8 cellular contexts compared by ENCODE assay signal in the genomic region with DNA sequence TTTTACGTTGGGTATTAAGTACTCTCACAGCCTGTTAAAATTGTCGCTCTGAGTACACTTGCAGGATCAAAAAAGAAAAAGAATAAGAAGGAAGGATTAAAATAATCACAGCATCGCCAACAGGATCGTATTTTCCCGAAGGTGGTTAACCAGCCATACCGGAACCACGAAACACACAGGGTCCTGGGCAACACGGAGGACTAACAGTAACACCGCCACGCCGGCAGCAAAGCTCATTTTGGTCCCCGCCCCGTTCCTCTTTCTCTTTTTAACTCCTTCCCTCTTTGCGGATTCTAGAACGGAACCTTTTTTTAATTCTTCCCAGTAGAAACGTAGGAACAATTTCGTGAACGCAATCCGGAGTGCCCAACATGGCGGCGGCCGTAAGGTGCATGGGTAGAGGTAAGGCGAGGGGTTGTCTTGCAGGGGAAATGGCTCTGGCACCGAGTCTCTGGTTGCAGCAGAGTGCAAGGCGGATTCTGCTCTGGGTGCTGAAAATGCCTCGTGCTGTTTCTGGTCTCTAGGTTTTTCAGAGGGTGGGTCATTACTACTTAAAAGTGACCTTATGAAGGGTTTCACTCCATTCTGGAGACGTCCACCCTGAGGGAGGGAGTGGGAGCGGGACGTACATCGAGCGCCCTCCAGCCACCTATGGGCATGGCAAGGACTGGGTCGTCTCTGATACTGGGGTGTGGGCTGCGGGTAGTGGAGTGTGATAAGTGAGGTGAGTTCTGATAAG. TPM values are rescaled to one million over a fixed set of nuclear protein-coding genes. Genes with fewer than 3 reads are reported as not detected.
DNase-seq lines count a peak whose midpoint lies in the region; ATAC-seq and TF ChIP-seq lines count a peak whose summit lies in the region.

A gene (plus strand): TSS at position 353 of the 739 bp plus-strand sequence. CDS start 19 bp downstream, at position 372.

- peaks cover 27% of the 10 kb centered on the region for H3K79me2 ChIP-seq in PC-9 (ENCODE audit: low read depth)

- no peaks in the 10 kb centered on the region for H3K27me3 ChIP-seq in PC-9 (ENCODE audit: insufficient read depth, low read depth)
- no peaks in the 10 kb centered on the region for H3K27me3 ChIP-seq in mucosa of rectum (ENCODE audit: control insufficient read depth in 2 of 2, insufficient read depth in 2 of 2, low read length in 2 of 2)

- peaks cover 16% of the 10 kb centered on the region; the same call in 1 of the 2 replicates for H3K4me1 ChIP-seq in PC-9 (replicated peaks; ENCODE audit: insufficient read depth)
- H3K4me1 ChIP-seq in mucosa of rectum (ENCODE audit: control insufficient read depth in 2 of 2, insufficient read depth in 2 of 2, low read length in 2 of 2), result peaks cover 5 to 10% of the 10 kb centered on the region in 2 donors

- H2AFZ ChIP-seq in PC-9, result peak within 1 kb of the TSS; percentile 93

- H3F3A ChIP-seq in PC-9 (ENCODE audit: insufficient read depth, low read depth), result no peaks in the 10 kb centered on the region

- TF ChIP-seq CTCF in PC-9 (conservative IDR thresholded peaks at IDR 0.05) (no peak), epithelial cell of proximal tubule (conservative IDR thresholded peaks at IDR 0.05; ENCODE audit: low read depth, low read length) (no peak)

- intact Hi-C loops in PC-9 (cut with micrococcal nuclease; ENCODE audit: unreplicated experiment), result loop anchor here (2.0 kb wide), 1 partner anchor 44 kb away; a partner anchor contains a TSS

- peak within 1 kb of the TSS; percentile 88 to 94 for H3K9ac ChIP-seq in mucosa of rectum (ENCODE audit: low read depth in 1 of 2, low read length in 2 of 2)

- DNase-seq in DMS153 (lab: John Stamatoyannopoulos, UW) (peak; percentile 94), PC-9 (peak; percentile 76 to 83), epithelial cell of proximal tubule (ENCODE audit: low read depth) (peak; percentile 84)
- DNase-seq in Jurkat, Clone E6-1 (ENCODE audit: low read depth, low spot score), result peak; percentile 98
- DNase-seq in activated T-cell treated with anti-CD3 and anti-CD28 coated beads, Interleukin-2, amount 50 U/mL, for 1 hour, result peak; percentile 83
- peak; percentile 89 for DNase-seq in stimulated activated CD8-positive, alpha-beta memory T cell treated with anti-CD3 and anti-CD28 coated beads, Interleukin-4, amount 100 ng/mL, for 48 hours

- ATAC-seq in GM21619 (IDR thresholded peaks at IDR 0.05; ENCODE audit: unreplicated experiment), result peak; percentile 79

- CTCF ChIA-PET in PC-9 (lab: Charles Lee), result interaction anchor here (1.0 kb wide), 1 partner anchor 45 kb away, joined by 6 read pairs; no protein-coding TSS in a partner anchor

- H3K9me2 ChIP-seq in PC-9 (ENCODE audit: insufficient read depth), result no peaks in the 10 kb centered on the region

- no peaks in the 10 kb centered on the region for H4K20me1 ChIP-seq in PC-9 (ENCODE audit: insufficient read depth)

- H3K36me3 ChIP-seq in PC-9 (ENCODE audit: low read depth) (no peaks in the 10 kb centered on the region), mucosa of rectum (ENCODE audit: control insufficient read depth in 2 of 2, insufficient read depth in 2 of 2, low read length in 2 of 2) (peaks cover 0 to 2% of the 10 kb centered on the region in 2 donors)

- POLR2A ChIA-PET in PC-9 (lab: Charles Lee; ENCODE audit: unreplicated experiment), result interaction anchor here (0.5 to 1.0 kb wide), 6 partner anchors 30 to 698 kb away, joined by 3 to 14 read pairs (median 6); no protein-coding TSS in a partner anchor

- H3K9me3 ChIP-seq in PC-9 (ENCODE audit: insufficient read depth, low read depth) (no peaks in the 10 kb centered on the region), mucosa of rectum (ENCODE audit: control insufficient read depth in 2 of 2, low read length in 2 of 2) (no peaks in the 10 kb centered on the region)

- H3K4me2 ChIP-seq in PC-9, result peak within 1 kb of the TSS; percentile 77

- BruUV-seq in PC-9 (replicated peaks; lab: Mats Ljungman, UMichigan), result no TSS peak

- H3K27ac ChIP-seq in PC-9 (peak within 1 kb of the TSS; percentile 92), mucosa of rectum (ENCODE audit: low read depth in 2 of 2, low read length in 2 of 2) (peak within 1 kb of the TSS; percentile 90 to 92)

- H3K4me3 ChIP-seq in Jurkat, Clone E6-1 (ENCODE audit: low read length), result peak within 1 kb of the TSS; percentile 97
- H3K4me3 ChIP-seq in PC-9 (peak within 1 kb of the TSS; percentile 81), epithelial cell of proximal tubule (ENCODE audit: low read depth, low read length) (peak within 1 kb of the TSS; percentile 98), mucosa of rectum (ENCODE audit: low read length in 2 of 2) (peak within 1 kb of the TSS; percentile 96 to 99)

RNA-seq across cellular contexts. Expression of the gene that starts here (rescaled TPM):
- 38.8 TPM for polyA plus RNA-seq in Jurkat, Clone E6-1 (2012; ENCODE audit: insufficient read depth, insufficient read length)
- 16.7 and 20.3 TPM in 2 replicates for total RNA-seq in PC-9 (2021)
- 42.1 and 54.2 TPM in 2 replicates for total RNA-seq in epithelial cell of proximal tubule

Comparison
In these comparisons a context has a peak if more than half of its experiments do, and no peak if none do; other contexts are left out.
1. Peak in every context shown above with its lines: DNase-seq, ATAC-seq, H3K4me3 ChIP-seq and H3K27ac ChIP-seq.